In the genomic region with DNA sequence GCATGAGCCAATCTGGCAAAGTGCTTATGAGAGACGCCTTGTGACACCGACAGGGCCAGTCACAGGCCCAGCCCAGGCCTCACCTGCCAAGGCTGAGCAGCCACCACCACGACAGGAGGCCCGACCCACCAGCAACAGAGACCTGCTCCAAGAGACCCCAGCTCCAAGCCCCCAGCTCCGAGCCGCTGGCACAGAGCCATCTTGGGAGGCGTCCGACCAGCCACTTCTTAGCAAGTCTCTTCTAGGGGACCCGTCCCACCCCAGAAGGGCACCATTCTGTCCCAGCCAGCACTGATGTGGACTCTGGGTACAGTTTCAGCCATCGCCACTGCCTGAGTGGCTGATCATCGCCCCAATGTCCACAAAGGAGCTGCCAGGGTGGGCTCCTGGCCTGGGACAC, we compare ENCODE assay signal across 19 cellular contexts.
DNase-seq lines count a peak whose midpoint lies in the region; ATAC-seq and TF ChIP-seq lines count a peak whose summit lies in the region.
"Had no signal": no experiment of that assay in that cellular context is flagged by ENCODE, and none has a peak within 500 bp of the region (broad histone marks: within the 10 kb centered on the region; RNA-seq: fewer than 3 reads in every experiment).

No MANE protein-coding gene starts in this region.

- peak overlapping the region; percentile 30 for H2AK5ac ChIP-seq in neuronal stem cell (ENCODE audit: low read depth, low read length)
- H2AK5ac ChIP-seq in trophoblast cell (ENCODE audit: low read length), result no peak overlapping the region

- H4K91ac ChIP-seq in neuronal stem cell (ENCODE audit: low read depth, low read length, poor library complexity) (no peak overlapping the region), trophoblast cell (ENCODE audit: low read depth, low read length) (no peak overlapping the region)

- H2BK5ac ChIP-seq in neuronal stem cell (ENCODE audit: low read length) (no peak overlapping the region), trophoblast cell (ENCODE audit: low read depth, low read length, poor library complexity) (no peak overlapping the region)

- no peak overlapping the region for H4K12ac ChIP-seq in trophoblast cell (ENCODE audit: low read depth, low read length)

- H3K14ac ChIP-seq in neuronal stem cell (ENCODE audit: low read length) (no peak overlapping the region), trophoblast cell (ENCODE audit: low read length) (no peak overlapping the region)

- peaks cover 6% of the 10 kb centered on the region for H3K4me1 Mint-ChIP-seq in stimulated activated naive CD8-positive, alpha-beta T cell treated with anti-CD3 and anti-CD28 coated beads, Interleukin-15, amount 100 ng/mL, for 72 hours
- H3K4me1 Mint-ChIP-seq: B cell had no signal

- H2AFZ ChIP-seq in neuronal stem cell (ENCODE audit: low read length) (no peak overlapping the region), trophoblast cell (ENCODE audit: insufficient read depth, low read length, poor library complexity) (no peak overlapping the region)

- peak; percentile 13 for ATAC-seq in stimulated activated naive CD8-positive, alpha-beta T cell treated with anti-CD3 and anti-CD28 coated beads, Interleukin-15, amount 100 ng/mL, for 72 hours
- no peak for ATAC-seq in stimulated activated naive CD8-positive, alpha-beta T cell treated with anti-CD3 and anti-CD28 coated beads, Interleukin-15, Interleukin-2, amounts not matched to agents 100 U/mL and 50 U/mL, for 24 hours
- ATAC-seq in HG03097 (IDR thresholded peaks at IDR 0.05; ENCODE audit: low FRiP score, unreplicated experiment), result no peak
- ATAC-seq: A549; CD8-positive, alpha-beta T cell had no signal

- H3K9me3 Mint-ChIP-seq in stimulated activated naive CD8-positive, alpha-beta T cell treated with anti-CD3 and anti-CD28 coated beads, Interleukin-15, amount 100 ng/mL, for 72 hours, result no peaks in the 10 kb centered on the region
- H3K9me3 Mint-ChIP-seq: CD4-positive, alpha-beta T cell; CD8-positive, alpha-beta T cell had no signal

- peaks cover 8% of the 10 kb centered on the region for H3K27me3 Mint-ChIP-seq in stimulated activated naive CD8-positive, alpha-beta T cell treated with anti-CD3 and anti-CD28 coated beads, Interleukin-15, amount 100 ng/mL, for 72 hours
- H3K27me3 Mint-ChIP-seq: B cell; CD4-positive, alpha-beta T cell had no signal

- H3K27me3 ChIP-seq in neuronal stem cell (ENCODE audit: control insufficient read depth in 3 of 3, insufficient read depth in 3 of 3, low read depth in 1 of 3, low read length in 3 of 3) (no peaks in the 10 kb centered on the region), trophoblast cell (ENCODE audit: insufficient read depth, low read length) (no peaks in the 10 kb centered on the region), WERI-Rb-1 (ENCODE audit: insufficient read depth, low read depth, severe bottlenecking) (no peaks in the 10 kb centered on the region), HAP-1 (ENCODE audit: low read depth) (no peaks in the 10 kb centered on the region)
- H3K27me3 ChIP-seq: BLaER1 treated with 17β-estradiol and CSF1 and Interleukin-3, amounts not matched to agents 10 nM and 100 nM had no signal

- H3K4me1 ChIP-seq in neuronal stem cell (ENCODE audit: control insufficient read depth in 2 of 2, insufficient read depth in 1 of 2, low read depth in 1 of 2, low read length in 2 of 2) (no peaks in the 10 kb centered on the region), trophoblast cell (ENCODE audit: control insufficient read depth in 1 of 2, insufficient read depth in 2 of 2, low read length in 2 of 2) (no peaks in the 10 kb centered on the region), HAP-1 (no peaks in the 10 kb centered on the region)
- H3K4me1 ChIP-seq: A549, Caco-2 had no signal

- H4K8ac ChIP-seq in neuronal stem cell (ENCODE audit: low read depth, low read length) (no peak overlapping the region), trophoblast cell (ENCODE audit: low read depth, low read length) (no peak overlapping the region)

- H3K79me1 ChIP-seq in neuronal stem cell (ENCODE audit: low read depth, low read length) (no peaks in the 10 kb centered on the region), trophoblast cell (ENCODE audit: low read length) (no peaks in the 10 kb centered on the region)

- H3K79me2 ChIP-seq in trophoblast cell (ENCODE audit: control insufficient read depth, insufficient read depth, low read length, poor library complexity), result no peaks in the 10 kb centered on the region

- H3K4me2 ChIP-seq in neuronal stem cell (ENCODE audit: insufficient read depth, low read length, poor library complexity, severe bottlenecking), result no peak overlapping the region
- no peak overlapping the region for H3K4me2 ChIP-seq in trophoblast cell (ENCODE audit: low read length)
- H3K4me2 ChIP-seq: A549; BLaER1 treated with 17β-estradiol and CSF1 and Interleukin-3, amounts not matched to agents 10 nM and 100 nM had no signal

- no peak overlapping the region for H3K4ac ChIP-seq in neuronal stem cell (ENCODE audit: low read length)
- H3K4ac ChIP-seq in trophoblast cell (ENCODE audit: low read depth, low read length), result no peak overlapping the region

- DNase-seq in stimulated activated naive CD8-positive, alpha-beta T cell treated with anti-CD3 and anti-CD28 coated beads, Interleukin-15, amount 100 ng/mL, for 72 hours, result no peak
- no peak for DNase-seq in stimulated activated naive CD8-positive, alpha-beta T cell treated with anti-CD3 and anti-CD28 coated beads, Interleukin-15, Interleukin-2, amounts not matched to agents 100 U/mL and 50 U/mL, for 24 hours
- DNase-seq in neuronal stem cell (ENCODE audit: low spot score), result no peak
- no peak for DNase-seq in trophoblast cell
- no peak for DNase-seq in WERI-Rb-1
- no peak for DNase-seq in HAP-1 (ENCODE audit: low spot score in 2 of 2)
- DNase-seq: AML-193; Caco-2; Calu3; CD4-positive, alpha-beta T cell; CD8-positive, alpha-beta T cell; DMS79 treated with DMSO at 0.1 percent for 48 hours; GF-D8 had no signal

- in situ Hi-C loops in HAP-1 (cut with MboI; ENCODE audit: low sequenced_read_pairs), result no loop called here

- no peak overlapping the region for H2BK15ac ChIP-seq in neuronal stem cell (ENCODE audit: low read length)

- H3K9me3 ChIP-seq in neuronal stem cell (replicated peaks in 1 of 2; ENCODE audit: control insufficient read depth in 2 of 2, insufficient read depth in 1 of 2, low read depth in 1 of 2, low read length in 2 of 2), result no peaks in the 10 kb centered on the region
- H3K9me3 ChIP-seq in trophoblast cell (ENCODE audit: insufficient read depth, low read depth, low read length), result no peaks in the 10 kb centered on the region
- no peaks in the 10 kb centered on the region for H3K9me3 ChIP-seq in WERI-Rb-1 (ENCODE audit: severe bottlenecking)
- no peaks in the 10 kb centered on the region for H3K9me3 ChIP-seq in HAP-1
- H3K9me3 ChIP-seq: A549; BLaER1 treated with 17β-estradiol and CSF1 and Interleukin-3, amounts not matched to agents 10 nM and 100 nM; Caco-2 had no signal

- H2BK120ac ChIP-seq in neuronal stem cell (ENCODE audit: low read depth, low read length), result no peak overlapping the region
- H2BK120ac ChIP-seq in trophoblast cell (ENCODE audit: insufficient read depth, low read length, poor library complexity), result no peak overlapping the region

- H3K4me3 Mint-ChIP-seq in stimulated activated naive CD8-positive, alpha-beta T cell treated with anti-CD3 and anti-CD28 coated beads, Interleukin-15, amount 100 ng/mL, for 72 hours, result no peak overlapping the region
- H3K4me3 Mint-ChIP-seq: B cell; CD4-positive, alpha-beta T cell; CD8-positive, alpha-beta T cell had no signal

- no peak for TF ChIP-seq CTCF in WERI-Rb-1 (IDR thresholded peaks at IDR 0.05; ENCODE audit: low read depth, low read length)

- H3K27ac Mint-ChIP-seq in stimulated activated naive CD8-positive, alpha-beta T cell treated with anti-CD3 and anti-CD28 coated beads, Interleukin-15, amount 100 ng/mL, for 72 hours, result no peak overlapping the region
- H3K27ac Mint-ChIP-seq: B cell; CD4-positive, alpha-beta T cell; CD8-positive, alpha-beta T cell had no signal

- H3K18ac ChIP-seq in neuronal stem cell (ENCODE audit: low read length), result peak overlapping the region; percentile 22
- H3K18ac ChIP-seq in trophoblast cell (ENCODE audit: low read length), result no peak overlapping the region

- H3K23ac ChIP-seq in neuronal stem cell (ENCODE audit: low read depth, low read length, poor library complexity), result no peak overlapping the region
- H3K23ac ChIP-seq in trophoblast cell (ENCODE audit: low read length), result no peak overlapping the region

- no peak overlapping the region for H3K9ac ChIP-seq in neuronal stem cell (ENCODE audit: low read depth, low read length, poor library complexity)
- H3K9ac ChIP-seq in trophoblast cell (ENCODE audit: low read length), result no peak overlapping the region
- H3K9ac ChIP-seq: BLaER1 treated with 17β-estradiol and CSF1 and Interleukin-3, amounts not matched to agents 10 nM and 100 nM had no signal

- H3K36me3 ChIP-seq in neuronal stem cell (replicated peaks in 1 of 2; ENCODE audit: control insufficient read depth in 2 of 2, insufficient read depth in 2 of 2, low read length in 2 of 2), result no peaks in the 10 kb centered on the region
- H3K36me3 ChIP-seq in trophoblast cell (ENCODE audit: control insufficient read depth in 1 of 2, insufficient read depth in 2 of 2, low read length in 2 of 2), result no peaks in the 10 kb centered on the region
- no peaks in the 10 kb centered on the region for H3K36me3 ChIP-seq in WERI-Rb-1
- no peaks in the 10 kb centered on the region for H3K36me3 ChIP-seq in HAP-1 (replicated peaks)
- H3K36me3 ChIP-seq: BLaER1 treated with 17β-estradiol and CSF1 and Interleukin-3, amounts not matched to agents 10 nM and 100 nM had no signal

- H3K4me3 ChIP-seq in neuronal stem cell (ENCODE audit: low read length in 2 of 2) (no peak overlapping the region), trophoblast cell (ENCODE audit: low read depth, low read length) (peak overlapping the region; percentile 29), WERI-Rb-1 (ENCODE audit: low read depth, low read length) (no peak overlapping the region), HAP-1 (no peak overlapping the region)
- H3K4me3 ChIP-seq: A549; BLaER1 treated with 17β-estradiol and CSF1 and Interleukin-3, amounts not matched to agents 10 nM and 100 nM had no signal

- H2BK12ac ChIP-seq in neuronal stem cell (ENCODE audit: low read length), result no peak overlapping the region
- no peak overlapping the region for H2BK12ac ChIP-seq in trophoblast cell (ENCODE audit: low read length)

- WGBS in neuronal stem cell (ENCODE audit: extremely low coverage in 2 of 2, insufficient read length in 2 of 2, insufficient replicate concordance in 1 of 2), 2 donors, result no CpG with 5 or more reads among the region's 11 CpGs
- no CpG with 5 or more reads among the region's 11 CpGs for WGBS in trophoblast cell (ENCODE audit: extremely low coverage, insufficient coverage, insufficient read length)

- H3K27ac ChIP-seq in neuronal stem cell (replicated peaks; ENCODE audit: low read length) (no peak overlapping the region), trophoblast cell (ENCODE audit: low read depth, low read length) (no peak overlapping the region), WERI-Rb-1 (no peak overlapping the region)
- H3K27ac ChIP-seq: 22Rv1; A549; BLaER1 treated with 17β-estradiol and CSF1 and Interleukin-3, amounts not matched to agents 10 nM and 100 nM; C4-2B had no signal
